8 cellular contexts compared by ENCODE assay signal in genomic region chr1:247576514-247576913, GRCh38. TPM values are rescaled to one million over a fixed set of nuclear protein-coding genes. Genes with fewer than 3 reads are reported as not detected.
A peak's percentile ranks its signal among the peaks of the same experiment; 100 is the strongest.
DNase-seq lines count a peak whose midpoint lies in the region; ATAC-seq and TF ChIP-seq lines count a peak whose summit lies in the region.

No MANE protein-coding gene starts in this region.

- H3K4me3 ChIP-seq in DOHH2 (ENCODE audit: low read length) (no peak overlapping the region), neuronal stem cell (ENCODE audit: low read length in 2 of 2) (no peak overlapping the region)

- DNase-seq in HFFc6 = no peak
- DNase-seq in RWPE1 (ENCODE audit: low spot score) = peak; percentile 8
- DNase-seq in inferior parietal cortex (ENCODE audit: extremely low spot score) = peak; percentile 14
- DNase-seq in T-helper 2 cell treated with Interferon-gamma antibody and Interleukin-4, amounts not matched to agents 5 μg/mL and 100 μg/mL, for 36 hours (ENCODE audit: low spot score) = no peak
- DNase-seq in NCI-H446 (lab: John Stamatoyannopoulos, UW) = no peak
- DNase-seq in neuronal stem cell (ENCODE audit: low spot score) = no peak

- no peak overlapping the region for H3K18ac ChIP-seq in neuronal stem cell (ENCODE audit: low read length)

- no peak overlapping the region for H2BK120ac ChIP-seq in neuronal stem cell (ENCODE audit: low read depth, low read length)

- H3K9me3 Mint-ChIP-seq in HFFc6 = peaks cover 3% of the 10 kb centered on the region; the same call in 1 of the 2 replicates
- H3K9me3 Mint-ChIP-seq in T-helper 2 cell treated with Interferon-gamma antibody and Interleukin-4, amounts not matched to agents 5 μg/mL and 100 μg/mL, for 36 hours = no peaks in the 10 kb centered on the region

- H3K27me3 ChIP-seq in DOHH2 (ENCODE audit: control insufficient read depth, low read length) (no peaks in the 10 kb centered on the region), neuronal stem cell (ENCODE audit: control insufficient read depth in 3 of 3, insufficient read depth in 3 of 3, low read depth in 1 of 3, low read length in 3 of 3) (no peaks in the 10 kb centered on the region)

- H3K79me2 ChIP-seq in DOHH2 (ENCODE audit: control insufficient read depth, low read length) = no peaks in the 10 kb centered on the region

- H3K9me3 ChIP-seq in DOHH2 (ENCODE audit: control insufficient read depth, insufficient read depth, low read length) = no peaks in the 10 kb centered on the region
- no peaks in the 10 kb centered on the region for H3K9me3 ChIP-seq in neuronal stem cell (replicated peaks in 1 of 2; ENCODE audit: control insufficient read depth in 2 of 2, insufficient read depth in 1 of 2, low read depth in 1 of 2, low read length in 2 of 2)

- H3K9ac ChIP-seq in neuronal stem cell (ENCODE audit: low read depth, low read length, poor library complexity) = no peak overlapping the region

- no peak overlapping the region for H3K4me3 Mint-ChIP-seq in HFFc6
- H3K4me3 Mint-ChIP-seq in T-helper 2 cell treated with Interferon-gamma antibody and Interleukin-4, amounts not matched to agents 5 μg/mL and 100 μg/mL, for 36 hours = no peak overlapping the region

- H4K20me1 ChIP-seq in DOHH2 (ENCODE audit: control insufficient read depth, insufficient read depth, low read depth, low read length) = no peaks in the 10 kb centered on the region

- H3K27ac ChIP-seq in DOHH2 (ENCODE audit: low read depth, low read length) = no peak overlapping the region
- no peak overlapping the region for H3K27ac ChIP-seq in RWPE1
- H3K27ac ChIP-seq in neuronal stem cell (replicated peaks; ENCODE audit: low read length) = no peak overlapping the region

- no peaks in the 10 kb centered on the region for H3K79me1 ChIP-seq in neuronal stem cell (ENCODE audit: low read depth, low read length)

- no peak overlapping the region for H4K8ac ChIP-seq in neuronal stem cell (ENCODE audit: low read depth, low read length)

- H3K36me3 ChIP-seq in DOHH2 (ENCODE audit: control insufficient read depth, low read length) (no peaks in the 10 kb centered on the region), neuronal stem cell (replicated peaks in 1 of 2; ENCODE audit: control insufficient read depth in 2 of 2, insufficient read depth in 2 of 2, low read length in 2 of 2) (no peaks in the 10 kb centered on the region)

- no peak overlapping the region for H2AFZ ChIP-seq in neuronal stem cell (ENCODE audit: low read length)

- no peak for ATAC-seq in HG03135 (IDR thresholded peaks at IDR 0.05; ENCODE audit: unreplicated experiment)

- H3K4me2 ChIP-seq in DOHH2 (ENCODE audit: low read length) (no peak overlapping the region), neuronal stem cell (ENCODE audit: insufficient read depth, low read length, poor library complexity, severe bottlenecking) (no peak overlapping the region)

- H2AK5ac ChIP-seq in neuronal stem cell (ENCODE audit: low read depth, low read length) = no peak overlapping the region

- CTCF ChIA-PET in RWPE1 (lab: Yijun Ruan, JAX) = interaction anchor here (0.6 kb wide), 1 partner anchor 146 kb away, joined by 3 read pairs; no protein-coding TSS in a partner anchor

- POLR2A ChIA-PET in RWPE1 (lab: Yijun Ruan, JAX; ENCODE audit: low non-redundant PET) = no interaction called here

- H2BK5ac ChIP-seq in neuronal stem cell (ENCODE audit: low read length) = no peak overlapping the region

- H3K9me2 ChIP-seq in DOHH2 (replicated peaks; ENCODE audit: control insufficient read depth, low read length) = no peaks in the 10 kb centered on the region

- no peak overlapping the region for H3K4ac ChIP-seq in neuronal stem cell (ENCODE audit: low read length)

- no peak overlapping the region for H3K23ac ChIP-seq in neuronal stem cell (ENCODE audit: low read depth, low read length, poor library complexity)

- no peak overlapping the region for H3K14ac ChIP-seq in neuronal stem cell (ENCODE audit: low read length)

- H4K91ac ChIP-seq in neuronal stem cell (ENCODE audit: low read depth, low read length, poor library complexity) = no peak overlapping the region

- no peak overlapping the region for H2BK12ac ChIP-seq in neuronal stem cell (ENCODE audit: low read length)

- TF ChIP-seq CTCF in DOHH2 (IDR thresholded peaks at IDR 0.05; ENCODE audit: low read depth, low read length, poor library complexity, severe bottlenecking) = peak; percentile 44
- TF ChIP-seq CTCF in HFFc6 (IDR thresholded peaks at IDR 0.05) = peak; percentile 72
- TF ChIP-seq CTCF in RWPE1 (conservative IDR thresholded peaks at IDR 0.05; ENCODE audit: low read depth) = peak; percentile 26

- H3K4me1 ChIP-seq in DOHH2 (ENCODE audit: control insufficient read depth, low read length) (no peaks in the 10 kb centered on the region), neuronal stem cell (ENCODE audit: control insufficient read depth in 2 of 2, insufficient read depth in 1 of 2, low read depth in 1 of 2, low read length in 2 of 2) (no peaks in the 10 kb centered on the region)

- peaks cover 3% of the 10 kb centered on the region; the same call in 1 of the 2 replicates for H3K27me3 Mint-ChIP-seq in HFFc6 (ENCODE audit: insufficient read depth)
- H3K27me3 Mint-ChIP-seq in T-helper 2 cell treated with Interferon-gamma antibody and Interleukin-4, amounts not matched to agents 5 μg/mL and 100 μg/mL, for 36 hours (ENCODE audit: low read depth) = peaks cover 2% of the 10 kb centered on the region

- WGBS in neuronal stem cell (ENCODE audit: extremely low coverage in 2 of 2, insufficient read length in 2 of 2, insufficient replicate concordance in 1 of 2), 2 donors = no CpG with 5 or more reads among the region's 3 CpGs

- no peak overlapping the region for H3K27ac Mint-ChIP-seq in HFFc6
- no peak overlapping the region for H3K27ac Mint-ChIP-seq in T-helper 2 cell treated with Interferon-gamma antibody and Interleukin-4, amounts not matched to agents 5 μg/mL and 100 μg/mL, for 36 hours

- no peak overlapping the region for H2BK15ac ChIP-seq in neuronal stem cell (ENCODE audit: low read length)

- no peaks in the 10 kb centered on the region for H3K4me1 Mint-ChIP-seq in HFFc6 (ENCODE audit: low read depth)
- H3K4me1 Mint-ChIP-seq in T-helper 2 cell treated with Interferon-gamma antibody and Interleukin-4, amounts not matched to agents 5 μg/mL and 100 μg/mL, for 36 hours (ENCODE audit: low read depth) = no peaks in the 10 kb centered on the region

- no peaks in the 10 kb centered on the region for H3F3A ChIP-seq in DOHH2 (ENCODE audit: control insufficient read depth, insufficient read depth)

- H3K36me3 Mint-ChIP-seq in HFFc6 (ENCODE audit: low read depth) = no peaks in the 10 kb centered on the region
- H3K36me3 Mint-ChIP-seq in T-helper 2 cell treated with Interferon-gamma antibody and Interleukin-4, amounts not matched to agents 5 μg/mL and 100 μg/mL, for 36 hours (ENCODE audit: low read depth) = no peaks in the 10 kb centered on the region

RNA-seq across cellular contexts. Expression of gene OR2G2, which starts 11.6 kb away (rescaled TPM):
- total RNA-seq in HFFc6 (2021; fragmentation: NEBNext Ultra II Directional; extraction: Animal tissue kit (Norgen Biotek cat#: 25700)) = not detected
- not detected for polyA plus RNA-seq in neuronal stem cell (2013, experiment 1 of 2)
- polyA plus RNA-seq in neuronal stem cell (2013, experiment 2 of 2) = not detected

RNA-seq across cellular contexts. Expression of gene GCSAML, which starts 27.6 kb away (rescaled TPM):
- total RNA-seq in HFFc6 (2021; fragmentation: NEBNext Ultra II Directional; extraction: Animal tissue kit (Norgen Biotek cat#: 25700)) = not detected
- polyA plus RNA-seq in neuronal stem cell (2013, experiment 1 of 2) = not detected
- not detected for polyA plus RNA-seq in neuronal stem cell (2013, experiment 2 of 2)

RNA-seq across cellular contexts. Expression of gene OR2G3, which starts 28.9 kb away (rescaled TPM):
- total RNA-seq in HFFc6 (2021; fragmentation: NEBNext Ultra II Directional; extraction: Animal tissue kit (Norgen Biotek cat#: 25700)) = not detected
- not detected for polyA plus RNA-seq in neuronal stem cell (2013, experiment 1 of 2)
- polyA plus RNA-seq in neuronal stem cell (2013, experiment 2 of 2) = not detected

RNA-seq across cellular contexts. Expression of gene OR2C3, which starts 40.3 kb away (rescaled TPM):
- total RNA-seq in HFFc6 (2021; fragmentation: NEBNext Ultra II Directional; extraction: Animal tissue kit (Norgen Biotek cat#: 25700)) = not detected
- polyA plus RNA-seq in neuronal stem cell (2013, experiment 1 of 2) = not detected
- not detected for polyA plus RNA-seq in neuronal stem cell (2013, experiment 2 of 2)

Comparison
In these comparisons a context has a peak if more than half of its experiments do, and no peak if none do; other contexts are left out.
1. DNase-seq: peak in RWPE1 (single experiment) and inferior parietal cortex (single experiment); none in HFFc6 (single experiment), T-helper 2 cell treated with Interferon-gamma antibody and Interleukin-4, amounts not matched to agents 5 μg/mL and 100 μg/mL, for 36 hours (single experiment), NCI-H446 (0 of 2) and neuronal stem cell (single experiment).
2. Peak in every context shown above with its lines, with median percentiles within 50 percentile points of each other: CTCF ChIP-seq.